9 cellular contexts compared by ENCODE assay signal in the genomic region with DNA sequence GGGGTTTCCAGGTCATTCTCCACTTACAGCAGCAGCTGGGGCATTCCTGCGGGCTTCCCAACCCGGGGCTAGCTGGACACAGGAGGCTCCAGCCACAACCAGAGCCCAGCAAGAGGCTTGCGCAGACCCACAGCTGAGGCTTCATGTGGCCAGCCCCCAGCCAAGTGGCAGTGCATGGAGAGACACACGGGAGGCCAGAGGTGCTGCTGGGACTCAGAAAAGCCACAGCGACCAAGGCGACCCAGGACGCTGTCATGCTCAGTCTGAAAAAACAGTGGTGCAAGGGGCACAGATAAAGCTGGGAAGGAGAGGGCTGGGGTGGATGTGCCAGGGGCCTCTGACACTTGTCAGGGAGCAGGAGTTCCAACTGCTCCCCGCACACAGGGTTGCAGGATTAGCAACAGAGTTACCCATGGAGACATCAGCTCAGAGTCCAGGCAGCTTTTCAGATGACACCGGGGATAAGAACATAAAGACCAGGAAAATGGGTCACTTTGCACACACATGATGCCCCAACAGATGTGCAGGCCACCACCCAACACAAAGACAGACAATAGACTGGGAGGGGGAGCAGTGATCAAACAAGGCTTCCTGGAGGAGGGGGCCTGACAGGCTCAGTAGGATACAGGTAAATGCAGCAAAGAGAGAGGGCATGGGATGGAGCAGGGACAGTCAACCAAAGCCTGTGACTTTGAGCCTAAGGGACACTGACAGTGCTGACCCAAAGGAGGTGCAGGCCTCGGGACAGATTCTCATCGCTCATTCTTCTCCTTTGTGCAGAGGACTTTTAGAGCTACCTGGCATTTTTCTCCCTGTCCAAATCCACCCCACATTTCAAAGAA. TPM values are rescaled to one million over a fixed set of nuclear protein-coding genes. Genes with fewer than 3 reads are reported as not detected.
DNase-seq lines count a peak whose midpoint lies in the region; ATAC-seq and TF ChIP-seq lines count a peak whose summit lies in the region.
"Had no signal": no experiment of that assay in that cellular context is flagged by ENCODE, and none has a peak within 500 bp of the region (broad histone marks: within the 10 kb centered on the region; RNA-seq: fewer than 3 reads in every experiment).

No MANE protein-coding gene starts in this region.

- no peak overlapping the region for H2AFZ ChIP-seq in SK-N-SH (ENCODE audit: low read depth)

- H3K27ac Mint-ChIP-seq in activated naive CD8-positive, alpha-beta T cell treated with anti-CD3 and anti-CD28 coated beads, Interleukin-2, amount 50 U/mL, for 24 hours = no peak overlapping the region

- POLR2A ChIA-PET in SK-N-SH (lab: Yijun Ruan, JAX) = interaction anchor here (0.8 to 17.2 kb wide), 7 partner anchors 9 to 83 kb away, joined by 3 to 1027 read pairs (median 5); a partner anchor contains a TSS

- H3K9me2 ChIP-seq in SK-N-SH = no peaks in the 10 kb centered on the region

- H3K36me3 Mint-ChIP-seq in activated naive CD8-positive, alpha-beta T cell treated with anti-CD3 and anti-CD28 coated beads, Interleukin-2, amount 50 U/mL, for 24 hours (ENCODE audit: low read depth) = peaks cover 8% of the 10 kb centered on the region

- peaks cover 44% of the 10 kb centered on the region for H3K4me1 Mint-ChIP-seq in activated naive CD8-positive, alpha-beta T cell treated with anti-CD3 and anti-CD28 coated beads, Interleukin-2, amount 50 U/mL, for 24 hours

- H3K27me3 ChIP-seq in SK-N-SH (ENCODE audit: insufficient read depth) = no peaks in the 10 kb centered on the region
- H3K27me3 ChIP-seq in layer of hippocampus (ENCODE audit: control insufficient read depth, insufficient read depth, low read length) = no peaks in the 10 kb centered on the region
- H3K27me3 ChIP-seq in SJCRH30 = no peaks in the 10 kb centered on the region
- H3K27me3 ChIP-seq: foreskin keratinocyte had no signal

- H3K4me2 ChIP-seq in SK-N-SH = peak overlapping the region; percentile 94

- no peaks in the 10 kb centered on the region for H3K27me3 Mint-ChIP-seq in activated naive CD8-positive, alpha-beta T cell treated with anti-CD3 and anti-CD28 coated beads, Interleukin-2, amount 50 U/mL, for 24 hours

- H3K36me3 ChIP-seq in SK-N-SH (replicated peaks in 1 of 2; ENCODE audit: control insufficient read depth in 1 of 2, insufficient read depth in 2 of 2, low read length in 1 of 2) = peaks cover 0 to 8% of the 10 kb centered on the region in 2 experiments
- H3K36me3 ChIP-seq in SJCRH30 = no peaks in the 10 kb centered on the region

- peaks cover 32% of the 10 kb centered on the region for H3F3A ChIP-seq in SK-N-SH (replicated peaks; ENCODE audit: insufficient read depth)

- WGBS in SK-N-SH (ENCODE audit: low lambda C conversion rate) = 72% methylated on average over 8 of the region's 11 CpGs

- H3K4me1 ChIP-seq in SK-N-SH (ENCODE audit: control insufficient read depth in 1 of 2, insufficient read depth in 2 of 2, low read depth in 1 of 2, low read length in 1 of 2) = peaks cover 48 to 50% of the 10 kb centered on the region in 2 experiments; a peak in 3 of 4 replicates
- H3K4me1 ChIP-seq in SJCRH30 = peaks cover 52% of the 10 kb centered on the region

- peak; percentile 37 for DNase-seq in SK-N-SH
- DNase-seq in activated naive CD8-positive, alpha-beta T cell treated with anti-CD3 and anti-CD28 coated beads, Interleukin-2, amount 50 U/mL, for 24 hours = no peak
- DNase-seq in substantia nigra (lab: John Stamatoyannopoulos, UW) = no peak
- no peak for DNase-seq in SJCRH30
- no peak for DNase-seq in SIG-M5 (lab: John Stamatoyannopoulos, UW)
- DNase-seq in CD1c-positive myeloid dendritic cell (ENCODE audit: extremely low spot score) = no peak

- peaks cover 51% of the 10 kb centered on the region for H3K79me2 ChIP-seq in SK-N-SH (ENCODE audit: insufficient read depth)

- H3K9ac ChIP-seq in SK-N-SH = peak overlapping the region; percentile 52

- H3K4me3 ChIP-seq in SK-N-SH (ENCODE audit: low read depth in 2 of 2, low read length in 1 of 2) = peak overlapping the region; percentile 27 to 58
- H3K4me3 ChIP-seq in SJCRH30 = no peak overlapping the region

- no peaks in the 10 kb centered on the region for H3K9me3 Mint-ChIP-seq in activated naive CD8-positive, alpha-beta T cell treated with anti-CD3 and anti-CD28 coated beads, Interleukin-2, amount 50 U/mL, for 24 hours

- ATAC-seq in SK-N-SH treated with all-trans-retinoic acid at 6 μM for 48 hours = no peak
- no peak for ATAC-seq in activated naive CD8-positive, alpha-beta T cell treated with anti-CD3 and anti-CD28 coated beads, Interleukin-2, amount 50 U/mL, for 24 hours

- TF ChIP-seq EP300 in SK-N-SH (IDR thresholded peaks at IDR 0.05; ENCODE audit: borderline replicate concordance in 1 of 2, low read depth in 1 of 2, low read length in 1 of 2) = no peak

- CTCF ChIA-PET in SK-N-SH (lab: Yijun Ruan, JAX) = interaction anchor here (0.6 to 13.0 kb wide), 38 partner anchors 9 to 195 kb away, joined by 3 to 223 read pairs (median 7); a partner anchor contains a TSS

- no peak for TF ChIP-seq CTCF in SK-N-SH (IDR thresholded peaks at IDR 0.05)

- peak overlapping the region; percentile 48 for H3K4me3 Mint-ChIP-seq in activated naive CD8-positive, alpha-beta T cell treated with anti-CD3 and anti-CD28 coated beads, Interleukin-2, amount 50 U/mL, for 24 hours

- H3K27ac ChIP-seq in SK-N-SH (ENCODE audit: low read depth in 2 of 2, low read length in 1 of 2) = peak overlapping the region; percentile 39 to 72; a peak in 3 of 4 replicates
- H3K27ac ChIP-seq in layer of hippocampus (ENCODE audit: low read depth, low read length) = peak overlapping the region; percentile 100
- peak overlapping the region; percentile 100 for H3K27ac ChIP-seq in substantia nigra (ENCODE audit: low read depth, low read length, poor library complexity, severe bottlenecking)
- no peak overlapping the region for H3K27ac ChIP-seq in SJCRH30
- H3K27ac ChIP-seq: foreskin keratinocyte had no signal

- H4K20me1 ChIP-seq in SK-N-SH (ENCODE audit: insufficient read depth) = no peaks in the 10 kb centered on the region

- no peaks in the 10 kb centered on the region for H3K9me3 ChIP-seq in SK-N-SH
- no peaks in the 10 kb centered on the region for H3K9me3 ChIP-seq in SJCRH30 (replicated peaks)

- no peak for TF ChIP-seq RAD21 in SK-N-SH (IDR thresholded peaks at IDR 0.05; ENCODE audit: low read length)

TF ChIP-seq in SK-N-SH, 30 proteins besides CTCF, POLR2A, EP300 and RAD21 (continues in another document):
- TF ChIP-seq, protein P1, sequence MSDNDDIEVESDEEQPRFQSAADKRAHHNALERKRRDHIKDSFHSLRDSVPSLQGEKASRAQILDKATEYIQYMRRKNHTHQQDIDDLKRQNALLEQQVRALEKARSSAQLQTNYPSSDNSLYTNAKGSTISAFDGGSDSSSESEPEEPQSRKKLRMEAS (IDR thresholded peaks at IDR 0.05; ENCODE audit: low read depth) = no peak
- TF ChIP-seq RCOR1 (IDR thresholded peaks at IDR 0.05; ENCODE audit: low read length) = no peak
- no peak for TF ChIP-seq TAF1 (IDR thresholded peaks at IDR 0.05; ENCODE audit: borderline replicate concordance, low read depth, low read length)
- no peak for TF ChIP-seq GABPA (IDR thresholded peaks at IDR 0.05; ENCODE audit: low read depth)
- TF ChIP-seq EZH2phosphoT487 (IDR thresholded peaks at IDR 0.05; ENCODE audit: borderline replicate concordance, low read depth) = no peak
- no peak for TF ChIP-seq SMC3 (IDR thresholded peaks at IDR 0.05; ENCODE audit: low read depth, low read length)
- TF ChIP-seq, protein P2, sequence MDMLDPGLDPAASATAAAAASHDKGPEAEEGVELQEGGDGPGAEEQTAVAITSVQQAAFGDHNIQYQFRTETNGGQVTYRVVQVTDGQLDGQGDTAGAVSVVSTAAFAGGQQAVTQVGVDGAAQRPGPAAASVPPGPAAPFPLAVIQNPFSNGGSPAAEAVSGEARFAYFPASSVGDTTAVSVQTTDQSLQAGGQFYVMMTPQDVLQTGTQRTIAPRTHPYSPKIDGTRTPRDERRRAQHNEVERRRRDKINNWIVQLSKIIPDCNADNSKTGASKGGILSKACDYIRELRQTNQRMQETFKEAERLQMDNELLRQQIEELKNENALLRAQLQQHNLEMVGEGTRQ (IDR thresholded peaks at IDR 0.05; ENCODE audit: borderline replicate concordance, low read depth, low read length) = no peak

TF ChIP-seq in SK-N-SH treated with all-trans-retinoic acid at 6 μM for 48 hours, 23 proteins besides CTCF, POLR2A, EP300 and RAD21 (continues in another document):
- no peak for TF ChIP-seq TCF4 (CRISPR knock-in tag; IDR thresholded peaks at IDR 0.05; ENCODE audit: borderline replicate concordance)
- TF ChIP-seq TOX (CRISPR knock-in tag; IDR thresholded peaks at IDR 0.05; ENCODE audit: borderline replicate concordance) = no peak
- no peak for TF ChIP-seq ZC3H10 (CRISPR knock-in tag; IDR thresholded peaks at IDR 0.05)
- TF ChIP-seq GLIS3 (CRISPR knock-in tag; IDR thresholded peaks at IDR 0.05) = no peak
- TF ChIP-seq, protein P3, sequence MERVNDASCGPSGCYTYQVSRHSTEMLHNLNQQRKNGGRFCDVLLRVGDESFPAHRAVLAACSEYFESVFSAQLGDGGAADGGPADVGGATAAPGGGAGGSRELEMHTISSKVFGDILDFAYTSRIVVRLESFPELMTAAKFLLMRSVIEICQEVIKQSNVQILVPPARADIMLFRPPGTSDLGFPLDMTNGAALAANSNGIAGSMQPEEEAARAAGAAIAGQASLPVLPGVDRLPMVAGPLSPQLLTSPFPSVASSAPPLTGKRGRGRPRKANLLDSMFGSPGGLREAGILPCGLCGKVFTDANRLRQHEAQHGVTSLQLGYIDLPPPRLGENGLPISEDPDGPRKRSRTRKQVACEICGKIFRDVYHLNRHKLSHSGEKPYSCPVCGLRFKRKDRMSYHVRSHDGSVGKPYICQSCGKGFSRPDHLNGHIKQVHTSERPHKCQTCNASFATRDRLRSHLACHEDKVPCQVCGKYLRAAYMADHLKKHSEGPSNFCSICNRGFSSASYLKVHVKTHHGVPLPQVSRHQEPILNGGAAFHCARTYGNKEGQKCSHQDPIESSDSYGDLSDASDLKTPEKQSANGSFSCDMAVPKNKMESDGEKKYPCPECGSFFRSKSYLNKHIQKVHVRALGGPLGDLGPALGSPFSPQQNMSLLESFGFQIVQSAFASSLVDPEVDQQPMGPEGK (CRISPR knock-in tag; IDR thresholded peaks at IDR 0.05; ENCODE audit: borderline replicate concordance) = no peak
- no peak for TF ChIP-seq RARB (CRISPR knock-in tag; IDR thresholded peaks at IDR 0.05)

RNA-seq across cellular contexts. Expression of a gene that starts 6.9 kb away (rescaled TPM):
- polyA plus RNA-seq in SK-N-SH (2012; rRNA removed) = 435 and 479 TPM in 2 replicates
- polyA plus RNA-seq in SK-N-SH (2012; cell fraction: cytosol; rRNA removed) = 93.7 and 99.2 TPM in 2 replicates
- 3,897 and 4,476 TPM in 2 replicates for polyA plus RNA-seq in SK-N-SH (2012; cell fraction: nucleus; rRNA removed)
- total RNA-seq in SJCRH30 (2014; rRNA removed; shearing (Covaris generic)) = 6.2 and 12.8 TPM in 2 replicates

RNA-seq across cellular contexts. Expression of a gene that starts 29.3 kb away (rescaled TPM):
- polyA plus RNA-seq in SK-N-SH (2012; rRNA removed) = 17.4 and 19.0 TPM in 2 replicates
- 8.0 and 14.0 TPM in 2 replicates for polyA plus RNA-seq in SK-N-SH (2012; cell fraction: cytosol; rRNA removed)
- 32.3 and 58.1 TPM in 2 replicates for polyA plus RNA-seq in SK-N-SH (2012; cell fraction: nucleus; rRNA removed)
- 21.0 and 22.2 TPM in 2 replicates for total RNA-seq in SJCRH30 (2014; rRNA removed; shearing (Covaris generic))

RNA-seq across cellular contexts. Expression of a gene that starts 33.3 kb away (rescaled TPM):
- polyA plus RNA-seq in SK-N-SH (2012; rRNA removed) = 3.1 and 3.6 TPM in 2 replicates
- polyA plus RNA-seq in SK-N-SH (2012; cell fraction: cytosol; rRNA removed) = 1.2 and 1.8 TPM in 2 replicates
- polyA plus RNA-seq in SK-N-SH (2012; cell fraction: nucleus; rRNA removed) = 13.7 and 17.4 TPM in 2 replicates
- total RNA-seq in SJCRH30 (2014; rRNA removed; shearing (Covaris generic)) = 1.1 and 1.3 TPM in 2 replicates
